In the genomic region with DNA sequence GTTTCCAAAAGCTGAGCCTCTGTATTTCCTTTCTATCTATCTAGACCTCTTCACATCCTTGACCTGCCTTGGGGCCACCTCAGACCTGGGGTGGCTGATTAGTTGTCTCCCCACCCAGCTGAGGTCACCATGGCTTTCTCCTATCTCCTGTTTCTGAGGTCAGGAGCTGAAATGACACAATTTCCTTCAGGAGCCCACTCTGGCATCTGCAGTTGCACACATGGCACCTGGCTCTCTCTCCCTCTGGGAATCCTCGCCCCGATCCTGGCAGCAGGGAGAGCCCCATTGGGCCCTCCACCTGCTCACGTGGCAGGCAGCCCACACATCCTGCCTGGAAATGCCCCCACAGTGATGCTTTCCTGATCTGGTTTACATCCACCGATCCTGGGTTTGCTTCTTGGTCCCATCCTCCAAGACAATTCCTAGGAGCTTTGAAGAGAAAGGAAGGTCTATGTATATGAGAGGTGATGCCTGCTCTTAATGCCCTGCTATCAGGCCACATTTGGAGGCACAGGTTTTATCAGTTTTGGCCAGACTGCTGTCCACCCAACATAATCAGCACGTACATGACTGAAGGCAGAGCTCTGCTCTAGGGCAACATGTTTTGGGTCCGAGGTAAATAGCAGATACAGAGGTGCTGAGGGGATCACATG, we compare ENCODE assay signal across 1 cellular context.
TF ChIP-seq lines count a peak whose summit lies in the region.

No MANE protein-coding gene starts in this region.

TF ChIP-seq in K562, 482 proteins besides CTCF, POLR2A, EP300 and RAD21 (continues in another document):
- TF ChIP-seq, protein P1, sequence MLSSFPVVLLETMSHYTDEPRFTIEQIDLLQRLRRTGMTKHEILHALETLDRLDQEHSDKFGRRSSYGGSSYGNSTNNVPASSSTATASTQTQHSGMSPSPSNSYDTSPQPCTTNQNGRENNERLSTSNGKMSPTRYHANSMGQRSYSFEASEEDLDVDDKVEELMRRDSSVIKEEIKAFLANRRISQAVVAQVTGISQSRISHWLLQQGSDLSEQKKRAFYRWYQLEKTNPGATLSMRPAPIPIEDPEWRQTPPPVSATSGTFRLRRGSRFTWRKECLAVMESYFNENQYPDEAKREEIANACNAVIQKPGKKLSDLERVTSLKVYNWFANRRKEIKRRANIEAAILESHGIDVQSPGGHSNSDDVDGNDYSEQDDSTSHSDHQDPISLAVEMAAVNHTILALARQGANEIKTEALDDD (IDR thresholded peaks at IDR 0.05): peak; percentile 75; the same call in 1 of the 2 replicates
- TF ChIP-seq MIER1 (IDR thresholded peaks at IDR 0.05; ENCODE audit: low read depth): 0 out of 2 replicates have a peak, but pooled peaks have one; percentile 44
- peak; percentile 53; the same call in 1 of the 2 replicates for TF ChIP-seq EP400 (IDR thresholded peaks at IDR 0.05)
- no peak for TF ChIP-seq ZSCAN29 (IDR thresholded peaks at IDR 0.05)
- TF ChIP-seq POLR2B (IDR thresholded peaks at IDR 0.05; ENCODE audit: low read depth, partially characterized antibody): no peak
- TF ChIP-seq CBX1 (IDR thresholded peaks at IDR 0.05; ENCODE audit: low read depth): no peak
- TF ChIP-seq TEAD4 (IDR thresholded peaks at IDR 0.05; ENCODE audit: low read length): peak; percentile 96
- TF ChIP-seq TEAD4 (CRISPR knock-in tag; IDR thresholded peaks at IDR 0.05; ENCODE audit: borderline replicate concordance): no peak
- TF ChIP-seq ZBTB8A (IDR thresholded peaks at IDR 0.05; ENCODE audit: partially characterized antibody): no peak
- TF ChIP-seq SMARCC2 (IDR thresholded peaks at IDR 0.05; ENCODE audit: low read depth): peak; percentile 83; the same call in 1 of the 2 replicates
- peak; percentile 39; the same call in 1 of the 2 replicates for TF ChIP-seq FOXJ2 (tag; IDR thresholded peaks at IDR 0.05)
- no peak for TF ChIP-seq PHB (CRISPR knock-in tag; IDR thresholded peaks at IDR 0.05)
- no peak for TF ChIP-seq E2F6 (IDR thresholded peaks at IDR 0.05; ENCODE audit: borderline replicate concordance in 1 of 2, extremely low read depth in 1 of 2, insufficient read depth in 1 of 2, insufficient read length in 1 of 2, low read depth in 1 of 2, low read length in 1 of 2, poor library complexity in 1 of 2, severe bottlenecking in 1 of 2)
- TF ChIP-seq TAF15 (IDR thresholded peaks at IDR 0.05; ENCODE audit: low read depth, low read length): no peak
- TF ChIP-seq MEIS2 (IDR thresholded peaks at IDR 0.05; ENCODE audit: partially characterized antibody): peak; percentile 60
- TF ChIP-seq, protein P2, sequence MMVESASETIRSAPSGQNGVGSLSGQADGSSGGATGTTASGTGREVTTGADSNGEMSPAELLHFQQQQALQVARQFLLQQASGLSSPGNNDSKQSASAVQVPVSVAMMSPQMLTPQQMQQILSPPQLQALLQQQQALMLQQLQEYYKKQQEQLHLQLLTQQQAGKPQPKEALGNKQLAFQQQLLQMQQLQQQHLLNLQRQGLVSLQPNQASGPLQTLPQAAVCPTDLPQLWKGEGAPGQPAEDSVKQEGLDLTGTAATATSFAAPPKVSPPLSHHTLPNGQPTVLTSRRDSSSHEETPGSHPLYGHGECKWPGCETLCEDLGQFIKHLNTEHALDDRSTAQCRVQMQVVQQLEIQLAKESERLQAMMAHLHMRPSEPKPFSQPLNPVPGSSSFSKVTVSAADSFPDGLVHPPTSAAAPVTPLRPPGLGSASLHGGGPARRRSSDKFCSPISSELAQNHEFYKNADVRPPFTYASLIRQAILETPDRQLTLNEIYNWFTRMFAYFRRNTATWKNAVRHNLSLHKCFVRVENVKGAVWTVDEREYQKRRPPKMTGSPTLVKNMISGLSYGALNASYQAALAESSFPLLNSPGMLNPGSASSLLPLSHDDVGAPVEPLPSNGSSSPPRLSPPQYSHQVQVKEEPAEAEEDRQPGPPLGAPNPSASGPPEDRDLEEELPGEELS (CRISPR knock-in tag; IDR thresholded peaks at IDR 0.05; ENCODE audit: borderline replicate concordance): no peak
- peak; percentile 89 for TF ChIP-seq JUND (IDR thresholded peaks at IDR 0.05; ENCODE audit: borderline replicate concordance, low read depth, low read length)
- TF ChIP-seq JUND (tag; IDR thresholded peaks at IDR 0.05; ENCODE audit: borderline replicate concordance, low read depth, low read length): peak; percentile 70; the same call in 2 of the 3 replicates
- TF ChIP-seq ESRRA (IDR thresholded peaks at IDR 0.05; ENCODE audit: borderline replicate concordance, low read depth): peak; percentile 62; the same call in 1 of the 2 replicates
- TF ChIP-seq BHLHE40 (IDR thresholded peaks at IDR 0.05; ENCODE audit: low read length): peak; percentile 13; the same call in 1 of the 2 replicates
- 0 out of 2 replicates have a peak, but pooled peaks have one; percentile 14 for TF ChIP-seq KLF6 (CRISPR knock-in tag; IDR thresholded peaks at IDR 0.05; ENCODE audit: borderline replicate concordance)
- TF ChIP-seq DPF2 (IDR thresholded peaks at IDR 0.05): peak; percentile 95
- no peak for TF ChIP-seq ZNF518B (CRISPR knock-in tag; IDR thresholded peaks at IDR 0.05)
- TF ChIP-seq CXXC5 (CRISPR knock-in tag; IDR thresholded peaks at IDR 0.05): peak; percentile 84
- TF ChIP-seq EZH2 (IDR thresholded peaks at IDR 0.05; ENCODE audit: borderline replicate concordance, low read depth, low read length): no peak
- peak; percentile 60 for TF ChIP-seq L3MBTL2 (IDR thresholded peaks at IDR 0.05)
- TF ChIP-seq CEBPG (CRISPR knock-in tag; IDR thresholded peaks at IDR 0.05): peak; percentile 16; the same call in 1 of the 2 replicates
- TF ChIP-seq CEBPG (tag; conservative IDR thresholded peaks at IDR 0.05 in 1 of 2, IDR thresholded peaks at IDR 0.05 in 1 of 2): no peak
- TF ChIP-seq SMARCA4 (IDR thresholded peaks at IDR 0.05): peak; percentile 94
- TF ChIP-seq, protein P3, sequence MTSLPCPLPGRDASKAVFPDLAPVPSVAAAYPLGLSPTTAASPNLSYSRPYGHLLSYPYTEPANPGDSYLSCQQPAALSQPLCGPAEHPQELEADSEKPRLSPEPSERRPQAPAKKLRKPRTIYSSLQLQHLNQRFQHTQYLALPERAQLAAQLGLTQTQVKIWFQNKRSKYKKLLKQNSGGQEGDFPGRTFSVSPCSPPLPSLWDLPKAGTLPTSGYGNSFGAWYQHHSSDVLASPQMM (CRISPR knock-in tag; IDR thresholded peaks at IDR 0.05): no peak
- TF ChIP-seq PURB (CRISPR knock-in tag; IDR thresholded peaks at IDR 0.05; ENCODE audit: low read depth): no peak
- no peak for TF ChIP-seq GTF2B (IDR thresholded peaks at IDR 0.05; ENCODE audit: extremely low read depth, insufficient read length)
- peak; percentile 39; the same call in 1 of the 2 replicates for TF ChIP-seq LEF1 (IDR thresholded peaks at IDR 0.05)
- no peak for TF ChIP-seq SETDB1 (IDR thresholded peaks at IDR 0.05; ENCODE audit: low read length)
- peak in 1 of 2 experiments; percentile 72; a peak in 2 of 3 replicates for TF ChIP-seq CBX3 (IDR thresholded peaks at IDR 0.05; ENCODE audit: borderline replicate concordance in 1 of 2, low read length in 2 of 2)
- TF ChIP-seq, protein P4, sequence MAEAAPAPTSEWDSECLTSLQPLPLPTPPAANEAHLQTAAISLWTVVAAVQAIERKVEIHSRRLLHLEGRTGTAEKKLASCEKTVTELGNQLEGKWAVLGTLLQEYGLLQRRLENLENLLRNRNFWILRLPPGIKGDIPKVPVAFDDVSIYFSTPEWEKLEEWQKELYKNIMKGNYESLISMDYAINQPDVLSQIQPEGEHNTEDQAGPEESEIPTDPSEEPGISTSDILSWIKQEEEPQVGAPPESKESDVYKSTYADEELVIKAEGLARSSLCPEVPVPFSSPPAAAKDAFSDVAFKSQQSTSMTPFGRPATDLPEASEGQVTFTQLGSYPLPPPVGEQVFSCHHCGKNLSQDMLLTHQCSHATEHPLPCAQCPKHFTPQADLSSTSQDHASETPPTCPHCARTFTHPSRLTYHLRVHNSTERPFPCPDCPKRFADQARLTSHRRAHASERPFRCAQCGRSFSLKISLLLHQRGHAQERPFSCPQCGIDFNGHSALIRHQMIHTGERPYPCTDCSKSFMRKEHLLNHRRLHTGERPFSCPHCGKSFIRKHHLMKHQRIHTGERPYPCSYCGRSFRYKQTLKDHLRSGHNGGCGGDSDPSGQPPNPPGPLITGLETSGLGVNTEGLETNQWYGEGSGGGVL (CRISPR knock-in tag; IDR thresholded peaks at IDR 0.05): no peak
- peak; percentile 51 for TF ChIP-seq DMBX1 (CRISPR knock-in tag; IDR thresholded peaks at IDR 0.05; ENCODE audit: borderline replicate concordance)
- TF ChIP-seq SMARCA5 (IDR thresholded peaks at IDR 0.05): peak; percentile 52; the same call in 1 of the 2 replicates
- TF ChIP-seq, protein P5, sequence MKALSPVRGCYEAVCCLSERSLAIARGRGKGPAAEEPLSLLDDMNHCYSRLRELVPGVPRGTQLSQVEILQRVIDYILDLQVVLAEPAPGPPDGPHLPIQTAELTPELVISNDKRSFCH (CRISPR knock-in tag; IDR thresholded peaks at IDR 0.05): no peak
- TF ChIP-seq, protein P5 (tag; IDR thresholded peaks at IDR 0.05): peak; percentile 63; the same call in 1 of the 2 replicates
- peak; percentile 83 to 87 for TF ChIP-seq KDM1A (IDR thresholded peaks at IDR 0.05)
- no peak for TF ChIP-seq IRF2 (CRISPR knock-in tag; IDR thresholded peaks at IDR 0.05)
- no peak for TF ChIP-seq ASH1L (IDR thresholded peaks at IDR 0.05; ENCODE audit: borderline replicate concordance, low read depth, partially characterized antibody)
- TF ChIP-seq, protein P6, sequence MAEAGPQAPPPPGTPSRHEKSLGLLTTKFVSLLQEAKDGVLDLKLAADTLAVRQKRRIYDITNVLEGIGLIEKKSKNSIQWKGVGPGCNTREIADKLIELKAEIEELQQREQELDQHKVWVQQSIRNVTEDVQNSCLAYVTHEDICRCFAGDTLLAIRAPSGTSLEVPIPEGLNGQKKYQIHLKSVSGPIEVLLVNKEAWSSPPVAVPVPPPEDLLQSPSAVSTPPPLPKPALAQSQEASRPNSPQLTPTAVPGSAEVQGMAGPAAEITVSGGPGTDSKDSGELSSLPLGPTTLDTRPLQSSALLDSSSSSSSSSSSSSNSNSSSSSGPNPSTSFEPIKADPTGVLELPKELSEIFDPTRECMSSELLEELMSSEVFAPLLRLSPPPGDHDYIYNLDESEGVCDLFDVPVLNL (CRISPR knock-in tag; IDR thresholded peaks at IDR 0.05; ENCODE audit: low read depth): no peak
- TF ChIP-seq ZNF584 (CRISPR knock-in tag; IDR thresholded peaks at IDR 0.05; ENCODE audit: low read depth): 0 out of 2 replicates have a peak, but pooled peaks have one; percentile 57
- peak; percentile 90; the same call in 1 of the 2 replicates for TF ChIP-seq CC2D1A (IDR thresholded peaks at IDR 0.05)
- no peak for TF ChIP-seq FOXO4 (CRISPR knock-in tag; IDR thresholded peaks at IDR 0.05)
- no peak for TF ChIP-seq NR4A1 (CRISPR knock-in tag; IDR thresholded peaks at IDR 0.05)
- peak; percentile 75 for TF ChIP-seq NR4A1 (tag; IDR thresholded peaks at IDR 0.05)
